Comparison of ENCODE assay signal across 22 cellular contexts in genomic region chr7:112792431-112792830, GRCh38. TPM values are rescaled to one million over a fixed set of nuclear protein-coding genes. Genes with fewer than 3 reads are reported as not detected.
A peak's percentile ranks its signal among the peaks of the same experiment; 100 is the strongest.
DNase-seq lines count a peak whose midpoint lies in the region; ATAC-seq, FAIRE-seq and TF ChIP-seq lines count a peak whose summit lies in the region.
"Had no signal": no experiment of that assay in that cellular context is flagged by ENCODE, and none has a peak within 500 bp of the region (broad histone marks: within the 10 kb centered on the region; RNA-seq: fewer than 3 reads in every experiment).

No MANE protein-coding gene starts in this region.

- TF ChIP-seq CTCF in HepG2 (CRISPR knock-in tag; IDR thresholded peaks at IDR 0.05) = no peak
- no peak for TF ChIP-seq CTCF in right lobe of liver (IDR thresholded peaks at IDR 0.05)
- TF ChIP-seq CTCF in keratinocyte (optimal IDR thresholded peaks at IDR 0.05 in 1 of 3, IDR thresholded peaks at IDR 0.05 in 1 of 3, conservative IDR thresholded peaks at IDR 0.05 in 1 of 3; ENCODE audit: extremely low read depth in 1 of 3, insufficient read depth in 2 of 3, low read length in 3 of 3) = no peak

- CTCF ChIA-PET in HepG2 (lab: Yijun Ruan, JAX; ENCODE audit: low intra/inter-chr PET ratio, low total read pairs) = no interaction called here

- peak overlapping the region; percentile 51 to 78 (median 73); a peak in 5 of 6 replicates for H3K4me3 ChIP-seq in HepG2 (replicated peaks in 1 of 3; ENCODE audit: insufficient read depth in 1 of 3, low read depth in 2 of 3, low read length in 3 of 3)
- no peak overlapping the region for H3K4me3 ChIP-seq in right lobe of liver
- H3K4me3 ChIP-seq in keratinocyte (ENCODE audit: control insufficient read depth in 2 of 3, extremely low read depth in 1 of 3, insufficient read depth in 2 of 3, low read depth in 1 of 3, low read length in 3 of 3) = no peak overlapping the region
- H3K4me3 ChIP-seq in MG63 = no peak overlapping the region
- H3K4me3 ChIP-seq: GM12878, SJSA1 had no signal

- TF ChIP-seq RAD21 in HepG2 (CRISPR knock-in tag; IDR thresholded peaks at IDR 0.05) = no peak

- intact Hi-C loops in HepG2 (cut with micrococcal nuclease; ENCODE audit: unreplicated experiment) = loop anchor here (5.0 to 10.0 kb wide), 2 partner anchors 102 to 150 kb away; no protein-coding TSS in a partner anchor
- intact Hi-C loops in right lobe of liver (cut with DNase I) = no loop called here

- H3K9ac ChIP-seq in HepG2 (ENCODE audit: insufficient read depth, low read depth, low read length) = peak overlapping the region; percentile 59
- H3K9ac ChIP-seq in keratinocyte (ENCODE audit: control insufficient read depth, extremely low read depth, insufficient read depth, low read length) = no peak overlapping the region

- H2AFZ ChIP-seq in HepG2 (ENCODE audit: low read length) (peak overlapping the region; percentile 98), keratinocyte (ENCODE audit: control insufficient read depth, low read length) (peak overlapping the region; percentile 67)

- H3K4me2 ChIP-seq in HepG2 (ENCODE audit: low read depth, low read length) = peak overlapping the region; percentile 88
- H3K4me2 ChIP-seq in keratinocyte (ENCODE audit: control insufficient read depth, extremely low read depth, insufficient read depth, low read depth, low read length) = peak overlapping the region; percentile 42

- FAIRE-seq in HepG2 (lab: Jason Lieb, UNC) = no peak
- FAIRE-seq in keratinocyte (lab: Jason Lieb, UNC) = no peak
- FAIRE-seq: G401.6, GM12878, GM18507 had no signal

- H3K9me1 ChIP-seq in keratinocyte (ENCODE audit: control insufficient read depth, extremely low read depth, insufficient read depth, low read length) = no peaks in the 10 kb centered on the region

- 4% methylated on average over 3 of the region's 3 CpGs for WGBS in HepG2 (ENCODE audit: low lambda C conversion rate)
- 74% methylated on average over 3 of the region's 3 CpGs for WGBS in right lobe of liver (ENCODE audit: insufficient coverage, low coverage, low lambda C conversion rate, missing lambda C conversion rate)

- H3K9me3 ChIP-seq in HepG2 (ENCODE audit: low read length) (no peaks in the 10 kb centered on the region), right lobe of liver (no peaks in the 10 kb centered on the region), keratinocyte (ENCODE audit: control insufficient read depth, low read depth, low read length) (no peaks in the 10 kb centered on the region), MG63 (no peaks in the 10 kb centered on the region)
- H3K9me3 ChIP-seq: SJSA1 had no signal

- H3K27ac ChIP-seq in HepG2 (ENCODE audit: extremely low read length, insufficient read depth, low read length) (peak overlapping the region; percentile 63), right lobe of liver (no peak overlapping the region), keratinocyte (ENCODE audit: control insufficient read depth, insufficient read depth, low read length) (no peak overlapping the region)
- H3K27ac ChIP-seq: SJSA1 had no signal

- H3K27me3 ChIP-seq in HepG2 (ENCODE audit: control insufficient read depth in 1 of 2, insufficient read depth in 2 of 2, low read length in 2 of 2) = peaks cover 0 to 2% of the 10 kb centered on the region in 2 experiments; a peak in 1 of 5 replicates
- no peaks in the 10 kb centered on the region for H3K27me3 ChIP-seq in right lobe of liver
- no peaks in the 10 kb centered on the region for H3K27me3 ChIP-seq in keratinocyte (ENCODE audit: control insufficient read depth, extremely low read depth, insufficient read depth, low read length)
- H3K27me3 ChIP-seq in MG63 = no peaks in the 10 kb centered on the region
- H3K27me3 ChIP-seq: SJSA1 had no signal

- peaks cover 7% of the 10 kb centered on the region for H3K79me2 ChIP-seq in HepG2 (ENCODE audit: insufficient read depth, low read length)
- peaks cover 12% of the 10 kb centered on the region for H3K79me2 ChIP-seq in keratinocyte (ENCODE audit: control insufficient read depth, insufficient read depth, low read length)

- BruUV-seq in HepG2 (replicated peaks; lab: Mats Ljungman, UMichigan) = no TSS peak

- in situ Hi-C loops in HepG2 (cut with HindIII; ENCODE audit: extremely low pct_ligation_motif_present, low pct_unique_long_range_greater_than_20kb) = no loop called here

- no peak for DNase-seq in HepG2 (ENCODE audit: low spot score)
- DNase-seq in right lobe of liver = no peak
- DNase-seq in NCI-H69 (lab: John Stamatoyannopoulos, UW) = peak; percentile 23
- DNase-seq in keratinocyte (ENCODE audit: low read depth, low spot score) = no peak
- DNase-seq in SW480 (ENCODE audit: low spot score) = no peak
- DNase-seq in MG63 = no peak
- DNase-seq: ACHN, AML-193, DND-41, Karpas-422, MM.1S, NCI-H1105 treated with DMSO at 0.1 percent for 48 hours, NCI-H187, NCI-H226, NCI-H526 treated with DMSO at 0.1 percent for 48 hours, PC-3, T-cell had no signal

- no peak for TF ChIP-seq EP300 in HepG2 (IDR thresholded peaks at IDR 0.05; ENCODE audit: low read depth in 2 of 2, low read length in 2 of 2)
- TF ChIP-seq EP300 in HepG2 (CRISPR knock-in tag; IDR thresholded peaks at IDR 0.05; ENCODE audit: borderline replicate concordance) = no peak

- H3K36me3 ChIP-seq in HepG2 (replicated peaks in 1 of 2; ENCODE audit: control insufficient read depth in 1 of 2, insufficient read depth in 2 of 2, low read length in 2 of 2) (no peaks in the 10 kb centered on the region), right lobe of liver (no peaks in the 10 kb centered on the region), keratinocyte (ENCODE audit: control insufficient read depth in 2 of 2, extremely low read depth in 1 of 2, insufficient read depth in 2 of 2, low read length in 2 of 2) (no peaks in the 10 kb centered on the region), MG63 (no peaks in the 10 kb centered on the region; the same call in 1 of the 2 replicates)

- no peak for ATAC-seq in HepG2
- no peak for ATAC-seq in right lobe of liver
- no peak for ATAC-seq in HG02610 (IDR thresholded peaks at IDR 0.05; ENCODE audit: unreplicated experiment)
- ATAC-seq: GM12878, PC-3, T-cell had no signal

- H4K20me1 ChIP-seq in HepG2 (ENCODE audit: insufficient read depth, low read length) = no peaks in the 10 kb centered on the region
- H4K20me1 ChIP-seq in keratinocyte (ENCODE audit: control insufficient read depth, extremely low read depth, insufficient read depth, low read length) = no peaks in the 10 kb centered on the region

- TF ChIP-seq POLR2A in HepG2 (IDR thresholded peaks at IDR 0.05; ENCODE audit: insufficient read depth in 1 of 2, low read depth in 2 of 2, low read length in 2 of 2) (no peak), right lobe of liver (IDR thresholded peaks at IDR 0.05) (no peak)

- POLR2A ChIA-PET in HepG2 (lab: Yijun Ruan, JAX) = no interaction called here

- dilution Hi-C loops in keratinocyte (cut with MboI; ENCODE audit: extremely low pct_ligation_motif_present, low sequenced_read_pairs) = no loop called here

- H3K4me1 ChIP-seq in HepG2 (ENCODE audit: insufficient read depth, low read length) (peaks cover 22% of the 10 kb centered on the region), right lobe of liver (peaks cover 0 to 9% (median 0%) of the 10 kb centered on the region in 4 donors), keratinocyte (ENCODE audit: control insufficient read depth, extremely low read depth, insufficient read depth, low read length) (peaks cover 24% of the 10 kb centered on the region)

TF ChIP-seq in HepG2, 621 proteins besides CTCF, POLR2A, EP300 and RAD21 (continues in another document):
- no peak for TF ChIP-seq KDM3A (CRISPR knock-in tag; IDR thresholded peaks at IDR 0.05; ENCODE audit: low read depth)
- TF ChIP-seq ATRX (CRISPR knock-in tag; IDR thresholded peaks at IDR 0.05; ENCODE audit: borderline replicate concordance) = no peak

RNA-seq across cellular contexts. Expression of gene TMEM168, which starts 2.2 kb away (rescaled TPM):
- total RNA-seq in HepG2 (2016; rRNA removed; fragmentation: Illumina TruSeq; extraction: Trizol) (5.7 and 8.7 TPM in 2 replicates), right lobe of liver (1 to 10 TPM; 5.8 to 9.1 (median 7.3) TPM)
- 0.51 and 0.53 TPM in 2 replicates for total RNA-seq in HepG2 (2016; cell fraction: cytosol; rRNA removed; fragmentation: Illumina TruSeq; extraction: Trizol; ENCODE audit: low read depth)
- 7.0 and 8.7 TPM in 2 replicates for total RNA-seq in HepG2 (2016; cell fraction: insoluble cytoplasmic fraction; rRNA removed; fragmentation: Illumina TruSeq; extraction: Trizol)
- 2.5 and 3.6 TPM in 2 replicates for total RNA-seq in HepG2 (2016; cell fraction: membrane; rRNA removed; fragmentation: Illumina TruSeq; extraction: Trizol)
- total RNA-seq in HepG2 (2016; cell fraction: nucleus; rRNA removed; fragmentation: Illumina TruSeq; extraction: Trizol) = 13.7 and 16.6 TPM in 2 replicates
- polyA plus RNA-seq in HepG2 (2011; rRNA removed) (13.8 and 15.7 TPM in 2 replicates), keratinocyte (18.8 to 32.8 TPM (median 30.5 TPM) in 3 replicates)
- polyA plus RNA-seq in HepG2 (2011; cell fraction: cytosol; rRNA removed) = 6.7 and 10.2 TPM in 2 replicates
- polyA plus RNA-seq in HepG2 (2011; cell fraction: nucleus; rRNA removed) = 12.1 and 12.2 TPM in 2 replicates
- polyA plus RNA-seq in HepG2 (2012) = 7.9 and 8.6 TPM in 2 replicates
- 0.45 and 0.51 TPM in 2 replicates for polyA plus RNA-seq in HepG2 (2016; cell fraction: cytosol; fragmentation: Illumina TruSeq; extraction: Trizol; ENCODE audit: low read depth)
- 4.0 and 5.9 TPM in 2 replicates for polyA plus RNA-seq in HepG2 (2016; cell fraction: insoluble cytoplasmic fraction; fragmentation: Illumina TruSeq; extraction: Trizol; ENCODE audit: low read depth)
- polyA plus RNA-seq in HepG2 (2016; cell fraction: membrane; fragmentation: Illumina TruSeq; extraction: Trizol; ENCODE audit: low read depth) = 1.7 and 2.0 TPM in 2 replicates
- 19.4 TPM in 2 replicates for polyA plus RNA-seq in HepG2 (2016; cell fraction: nucleus; fragmentation: Illumina TruSeq; extraction: Trizol; ENCODE audit: insufficient read depth, low read depth)
- polyA minus RNA-seq in HepG2 (2011; rRNA and poly(A)+ RNA removed; ENCODE audit: low replicate concordance) = 11.0 and 18.1 TPM in 2 replicates
- 12.2 and 13.3 TPM in 2 replicates for polyA minus RNA-seq in HepG2 (2011; cell fraction: cytosol; rRNA and poly(A)+ RNA removed)
- 18.5 and 19.9 TPM in 2 replicates for polyA minus RNA-seq in HepG2 (2011; cell fraction: nucleus; rRNA and poly(A)+ RNA removed)
- polyA plus RNA-seq in keratinocyte (2011; ENCODE audit: low read depth) = 17.3 TPM
- 6.9 and 16.2 TPM in 2 replicates for polyA plus RNA-seq in keratinocyte (2011; cell fraction: cytosol; rRNA removed)
- 58.7 and 60.1 TPM in 2 replicates for polyA plus RNA-seq in keratinocyte (2011; cell fraction: nucleus; rRNA removed)
- polyA plus RNA-seq in keratinocyte (2012; ENCODE audit: low replicate concordance) = 10.3 and 18.1 TPM in 2 replicates
- polyA minus RNA-seq in keratinocyte = 10.6 to 37.9 TPM (median 25.4 TPM) in 3 replicates
- 20.3 TPM for polyA minus RNA-seq in keratinocyte (2011; cell fraction: cytosol; rRNA and poly(A)+ RNA removed)
- polyA minus RNA-seq in keratinocyte (2011; cell fraction: nucleus; rRNA and poly(A)+ RNA removed) = 35.6 and 59.6 TPM in 2 replicates
- total RNA-seq in MG63 (2014; rRNA removed; shearing (Covaris generic); ENCODE audit: low replicate concordance) = 3.1 and 4.2 TPM in 2 replicates

Comparison
In these comparisons a context has a peak if more than half of its experiments do, and no peak if none do; other contexts are left out.
1. H3K4me3 ChIP-seq: peak in HepG2 (3 of 3); none in right lobe of liver (0 of 3), keratinocyte (0 of 3) and MG63 (single experiment).